ENCODE assay signal across 9 cellular contexts in genomic region chr9:13688990-13689600, GRCh38.
DNase-seq lines count a peak whose midpoint lies in the region; ATAC-seq, FAIRE-seq and TF ChIP-seq lines count a peak whose summit lies in the region.
"Had no signal": no experiment of that assay in that cellular context is flagged by ENCODE, and none has a peak within 500 bp of the region (broad histone marks: within the 10 kb centered on the region; RNA-seq: fewer than 3 reads in every experiment).

No MANE protein-coding gene starts in this region.

- 38 to 47% methylated on average over 1 of the region's 1 CpG for WGBS in pancreas, 2 donors

- H3K4me1 Mint-ChIP-seq in endothelial cell (ENCODE audit: unreplicated experiment) = peaks cover 21% of the 10 kb centered on the region
- peaks cover 15% of the 10 kb centered on the region for H3K4me1 Mint-ChIP-seq in nephron

- intact Hi-C loops in pancreas (cut with DNase I) = no loop called here

- ATAC-seq in pancreas (no peak), GM21529 (IDR thresholded peaks at IDR 0.05; ENCODE audit: unreplicated experiment) (no peak)

- H3K27me3 ChIP-seq in pancreas = no peaks in the 10 kb centered on the region

- TF ChIP-seq CTCF in endothelial cell (IDR thresholded peaks at IDR 0.05; ENCODE audit: unreplicated experiment) = peak; percentile 44
- TF ChIP-seq CTCF in nephron (IDR thresholded peaks at IDR 0.05; ENCODE audit: unreplicated experiment in 3 of 3) = peak; percentile 46 to 54 (median 48)
- TF ChIP-seq CTCF in pancreas (IDR thresholded peaks at IDR 0.05) = no peak

- H3K4me3 Mint-ChIP-seq in endothelial cell (ENCODE audit: unreplicated experiment) (no peak overlapping the region), nephron (no peak overlapping the region)
- H3K4me3 Mint-ChIP-seq: dendritic cell treated with granulocyte-macrophage colony-stimulating factor and Interleukin-4, amounts not matched to agents 40 ng/mL and 50 ng/mL, for 4 days had no signal

- H3K9me3 ChIP-seq in pancreas = no peaks in the 10 kb centered on the region

- H3K27ac ChIP-seq in pancreas = no peak overlapping the region

- no peaks in the 10 kb centered on the region for H3K9me3 Mint-ChIP-seq in endothelial cell (ENCODE audit: unreplicated experiment)
- H3K9me3 Mint-ChIP-seq in nephron = peaks cover 49% of the 10 kb centered on the region

- H3K36me3 Mint-ChIP-seq in endothelial cell (ENCODE audit: low read depth, unreplicated experiment) (peaks cover 4% of the 10 kb centered on the region), nephron (ENCODE audit: low read depth) (peaks cover 6% of the 10 kb centered on the region)

- H3K27me3 Mint-ChIP-seq in endothelial cell (ENCODE audit: unreplicated experiment) (no peaks in the 10 kb centered on the region), nephron (ENCODE audit: low read depth) (peaks cover 5% of the 10 kb centered on the region)
- H3K27me3 Mint-ChIP-seq: dendritic cell treated with granulocyte-macrophage colony-stimulating factor and Interleukin-4, amounts not matched to agents 40 ng/mL and 50 ng/mL, for 4 days had no signal

- no peaks in the 10 kb centered on the region for H3K4me1 ChIP-seq in pancreas

- FAIRE-seq in pancreas (lab: Jason Lieb, UNC) = no peak

- H3K36me3 ChIP-seq in pancreas = no peaks in the 10 kb centered on the region

- DNase-seq in DMS 273 treated with DMSO at 0.1 percent for 48 hours (lab: John Stamatoyannopoulos, UW) = peak; percentile 4
- peak; percentile 55 for DNase-seq in NCI-H69 (lab: John Stamatoyannopoulos, UW)
- DNase-seq in endothelial cell (ENCODE audit: low spot score) = peak; percentile 27
- DNase-seq in pancreas = no peak
- DNase-seq in AG20443 (ENCODE audit: low spot score) = no peak
- no peak for DNase-seq in HCEC 1CT

- peak overlapping the region; percentile 43 for H3K27ac Mint-ChIP-seq in endothelial cell (ENCODE audit: unreplicated experiment)
- H3K27ac Mint-ChIP-seq in nephron = peak overlapping the region; percentile 37 to 79 (median 71)
- H3K27ac Mint-ChIP-seq: dendritic cell treated with granulocyte-macrophage colony-stimulating factor and Interleukin-4, amounts not matched to agents 40 ng/mL and 50 ng/mL, for 4 days had no signal

- H3K4me3 ChIP-seq in pancreas = no peak overlapping the region

Comparison
In these comparisons a context has a peak if more than half of its experiments do, and no peak if none do; other contexts are left out.
1. DNase-seq: peak in DMS 273 treated with DMSO at 0.1 percent for 48 hours (single experiment), NCI-H69 (single experiment) and endothelial cell (single experiment); none in pancreas (0 of 6), AG20443 (single experiment) and HCEC 1CT (single experiment).
2. CTCF ChIP-seq: peak in endothelial cell (single experiment) and nephron (3 of 3); none in pancreas (0 of 4).